ENCODE assay signal across 2 cellular contexts in the genomic region with DNA sequence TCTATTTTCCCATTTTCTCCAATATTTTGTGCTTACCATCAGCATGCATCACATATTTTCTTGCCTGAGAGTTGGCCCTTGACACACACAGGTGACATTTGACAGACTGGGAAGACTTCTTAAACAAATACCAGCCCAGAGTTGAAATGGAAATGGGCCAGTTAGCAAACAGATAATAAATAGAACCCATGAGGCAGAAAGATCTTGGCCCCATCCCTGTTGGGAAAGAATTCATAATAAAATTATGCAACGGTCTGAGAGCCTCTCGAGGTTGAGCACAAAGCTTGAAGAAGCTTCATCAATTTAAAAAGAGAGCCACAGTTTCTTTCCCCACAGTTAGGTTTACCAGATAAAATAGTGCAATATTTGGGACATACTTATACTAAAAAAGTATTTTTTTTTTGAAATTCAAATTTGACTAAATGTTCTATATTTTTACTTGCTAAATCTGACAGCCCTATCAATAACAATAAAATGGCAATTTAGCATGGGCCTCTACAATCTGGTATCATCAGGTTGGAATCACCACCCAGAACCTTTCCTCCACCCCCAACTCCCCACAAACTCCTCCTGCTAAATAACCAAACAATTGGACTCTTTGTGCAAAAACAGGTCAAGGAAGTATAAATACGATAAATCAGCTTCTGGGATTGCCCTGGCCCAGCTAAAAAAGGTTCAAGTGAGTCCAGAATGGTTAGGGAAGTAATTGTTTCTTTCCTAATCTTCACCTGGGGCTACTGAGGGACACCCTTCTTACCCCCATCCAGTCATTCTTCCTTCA.
A peak's percentile ranks its signal among the peaks of the same experiment; 100 is the strongest.
TF ChIP-seq lines count a peak whose summit lies in the region.

No MANE protein-coding gene starts in this region.

TF ChIP-seq in A549, 52 proteins besides CTCF, POLR2A, EP300 and RAD21:
- TF ChIP-seq, protein P1, sequence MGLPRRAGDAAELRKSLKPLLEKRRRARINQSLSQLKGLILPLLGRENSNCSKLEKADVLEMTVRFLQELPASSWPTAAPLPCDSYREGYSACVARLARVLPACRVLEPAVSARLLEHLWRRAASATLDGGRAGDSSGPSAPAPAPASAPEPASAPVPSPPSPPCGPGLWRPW (IDR thresholded peaks at IDR 0.05) = no peak
- TF ChIP-seq, protein P2, sequence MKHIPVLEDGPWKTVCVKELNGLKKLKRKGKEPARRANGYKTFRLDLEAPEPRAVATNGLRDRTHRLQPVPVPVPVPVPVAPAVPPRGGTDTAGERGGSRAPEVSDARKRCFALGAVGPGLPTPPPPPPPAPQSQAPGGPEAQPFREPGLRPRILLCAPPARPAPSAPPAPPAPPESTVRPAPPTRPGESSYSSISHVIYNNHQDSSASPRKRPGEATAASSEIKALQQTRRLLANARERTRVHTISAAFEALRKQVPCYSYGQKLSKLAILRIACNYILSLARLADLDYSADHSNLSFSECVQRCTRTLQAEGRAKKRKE (CRISPR knock-in tag; IDR thresholded peaks at IDR 0.05; ENCODE audit: low read depth) = no peak
- TF ChIP-seq POLR2AphosphoS2 (conservative IDR thresholded peaks at IDR 0.05; ENCODE audit: low read length) (no peak), TP53 (CRISPR knock-in tag; IDR thresholded peaks at IDR 0.05) (no peak), ZC3H11A (IDR thresholded peaks at IDR 0.05) (no peak), BHLHE40 (IDR thresholded peaks at IDR 0.05; ENCODE audit: low read depth, low read length) (no peak), RCOR1 (IDR thresholded peaks at IDR 0.05; ENCODE audit: low read depth, low read length) (no peak)
- TF ChIP-seq, protein P3, sequence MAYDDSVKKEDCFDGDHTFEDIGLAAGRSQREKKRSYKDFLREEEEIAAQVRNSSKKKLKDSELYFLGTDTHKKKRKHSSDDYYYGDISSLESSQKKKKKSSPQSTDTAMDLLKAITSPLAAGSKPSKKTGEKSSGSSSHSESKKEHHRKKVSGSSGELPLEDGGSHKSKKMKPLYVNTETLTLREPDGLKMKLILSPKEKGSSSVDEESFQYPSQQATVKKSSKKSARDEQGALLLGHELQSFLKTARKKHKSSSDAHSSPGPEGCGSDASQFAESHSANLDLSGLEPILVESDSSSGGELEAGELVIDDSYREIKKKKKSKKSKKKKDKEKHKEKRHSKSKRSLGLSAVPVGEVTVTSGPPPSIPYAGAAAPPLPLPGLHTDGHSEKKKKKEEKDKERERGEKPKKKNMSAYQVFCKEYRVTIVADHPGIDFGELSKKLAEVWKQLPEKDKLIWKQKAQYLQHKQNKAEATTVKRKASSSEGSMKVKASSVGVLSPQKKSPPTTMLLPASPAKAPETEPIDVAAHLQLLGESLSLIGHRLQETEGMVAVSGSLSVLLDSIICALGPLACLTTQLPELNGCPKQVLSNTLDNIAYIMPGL (CRISPR knock-in tag; IDR thresholded peaks at IDR 0.05; ENCODE audit: borderline replicate concordance) = no peak
- TF ChIP-seq, protein P4, sequence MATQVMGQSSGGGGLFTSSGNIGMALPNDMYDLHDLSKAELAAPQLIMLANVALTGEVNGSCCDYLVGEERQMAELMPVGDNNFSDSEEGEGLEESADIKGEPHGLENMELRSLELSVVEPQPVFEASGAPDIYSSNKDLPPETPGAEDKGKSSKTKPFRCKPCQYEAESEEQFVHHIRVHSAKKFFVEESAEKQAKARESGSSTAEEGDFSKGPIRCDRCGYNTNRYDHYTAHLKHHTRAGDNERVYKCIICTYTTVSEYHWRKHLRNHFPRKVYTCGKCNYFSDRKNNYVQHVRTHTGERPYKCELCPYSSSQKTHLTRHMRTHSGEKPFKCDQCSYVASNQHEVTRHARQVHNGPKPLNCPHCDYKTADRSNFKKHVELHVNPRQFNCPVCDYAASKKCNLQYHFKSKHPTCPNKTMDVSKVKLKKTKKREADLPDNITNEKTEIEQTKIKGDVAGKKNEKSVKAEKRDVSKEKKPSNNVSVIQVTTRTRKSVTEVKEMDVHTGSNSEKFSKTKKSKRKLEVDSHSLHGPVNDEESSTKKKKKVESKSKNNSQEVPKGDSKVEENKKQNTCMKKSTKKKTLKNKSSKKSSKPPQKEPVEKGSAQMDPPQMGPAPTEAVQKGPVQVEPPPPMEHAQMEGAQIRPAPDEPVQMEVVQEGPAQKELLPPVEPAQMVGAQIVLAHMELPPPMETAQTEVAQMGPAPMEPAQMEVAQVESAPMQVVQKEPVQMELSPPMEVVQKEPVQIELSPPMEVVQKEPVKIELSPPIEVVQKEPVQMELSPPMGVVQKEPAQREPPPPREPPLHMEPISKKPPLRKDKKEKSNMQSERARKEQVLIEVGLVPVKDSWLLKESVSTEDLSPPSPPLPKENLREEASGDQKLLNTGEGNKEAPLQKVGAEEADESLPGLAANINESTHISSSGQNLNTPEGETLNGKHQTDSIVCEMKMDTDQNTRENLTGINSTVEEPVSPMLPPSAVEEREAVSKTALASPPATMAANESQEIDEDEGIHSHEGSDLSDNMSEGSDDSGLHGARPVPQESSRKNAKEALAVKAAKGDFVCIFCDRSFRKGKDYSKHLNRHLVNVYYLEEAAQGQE (IDR thresholded peaks at IDR 0.05) = no peak
- TF ChIP-seq, protein P5, sequence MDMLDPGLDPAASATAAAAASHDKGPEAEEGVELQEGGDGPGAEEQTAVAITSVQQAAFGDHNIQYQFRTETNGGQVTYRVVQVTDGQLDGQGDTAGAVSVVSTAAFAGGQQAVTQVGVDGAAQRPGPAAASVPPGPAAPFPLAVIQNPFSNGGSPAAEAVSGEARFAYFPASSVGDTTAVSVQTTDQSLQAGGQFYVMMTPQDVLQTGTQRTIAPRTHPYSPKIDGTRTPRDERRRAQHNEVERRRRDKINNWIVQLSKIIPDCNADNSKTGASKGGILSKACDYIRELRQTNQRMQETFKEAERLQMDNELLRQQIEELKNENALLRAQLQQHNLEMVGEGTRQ (IDR thresholded peaks at IDR 0.05) = no peak
TF ChIP-seq in A549: peak in this region for 0.

TF ChIP-seq in liver, 16 proteins besides CTCF, POLR2A, EP300 and RAD21:
- TF ChIP-seq GABPA (IDR thresholded peaks at IDR 0.05 in 1 of 2, conservative IDR thresholded peaks at IDR 0.05 in 1 of 2) (no peak), FOXA1 (IDR thresholded peaks at IDR 0.05) (peak; percentile 41), HNF4A (conservative IDR thresholded peaks at IDR 0.05) (peak; percentile 58 to 65), SP1 (IDR thresholded peaks at IDR 0.05) (peak; percentile 42), HNF4G (IDR thresholded peaks at IDR 0.05) (no peak), EGR1 (IDR thresholded peaks at IDR 0.05; ENCODE audit: low read depth in 2 of 2) (peak in 1 of 2 donors; percentile 31), JUND (IDR thresholded peaks at IDR 0.05) (peak in 1 of 2 donors; percentile 48), YY1 (IDR thresholded peaks at IDR 0.05) (peak; percentile 49), RXRA (IDR thresholded peaks at IDR 0.05) (peak; percentile 37 to 73), FOXA2 (IDR thresholded peaks at IDR 0.05) (peak; percentile 31), TAF1 (conservative IDR thresholded peaks at IDR 0.05) (no peak)
- TF ChIP-seq, protein P6, sequence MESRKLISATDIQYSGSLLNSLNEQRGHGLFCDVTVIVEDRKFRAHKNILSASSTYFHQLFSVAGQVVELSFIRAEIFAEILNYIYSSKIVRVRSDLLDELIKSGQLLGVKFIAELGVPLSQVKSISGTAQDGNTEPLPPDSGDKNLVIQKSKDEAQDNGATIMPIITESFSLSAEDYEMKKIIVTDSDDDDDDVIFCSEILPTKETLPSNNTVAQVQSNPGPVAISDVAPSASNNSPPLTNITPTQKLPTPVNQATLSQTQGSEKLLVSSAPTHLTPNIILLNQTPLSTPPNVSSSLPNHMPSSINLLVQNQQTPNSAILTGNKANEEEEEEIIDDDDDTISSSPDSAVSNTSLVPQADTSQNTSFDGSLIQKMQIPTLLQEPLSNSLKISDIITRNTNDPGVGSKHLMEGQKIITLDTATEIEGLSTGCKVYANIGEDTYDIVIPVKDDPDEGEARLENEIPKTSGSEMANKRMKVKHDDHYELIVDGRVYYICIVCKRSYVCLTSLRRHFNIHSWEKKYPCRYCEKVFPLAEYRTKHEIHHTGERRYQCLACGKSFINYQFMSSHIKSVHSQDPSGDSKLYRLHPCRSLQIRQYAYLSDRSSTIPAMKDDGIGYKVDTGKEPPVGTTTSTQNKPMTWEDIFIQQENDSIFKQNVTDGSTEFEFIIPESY (IDR thresholded peaks at IDR 0.05) = peak; percentile 26
- TF ChIP-seq, protein P7, sequence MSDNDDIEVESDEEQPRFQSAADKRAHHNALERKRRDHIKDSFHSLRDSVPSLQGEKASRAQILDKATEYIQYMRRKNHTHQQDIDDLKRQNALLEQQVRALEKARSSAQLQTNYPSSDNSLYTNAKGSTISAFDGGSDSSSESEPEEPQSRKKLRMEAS (IDR thresholded peaks at IDR 0.05) = peak; percentile 23
- TF ChIP-seq, protein P8, sequence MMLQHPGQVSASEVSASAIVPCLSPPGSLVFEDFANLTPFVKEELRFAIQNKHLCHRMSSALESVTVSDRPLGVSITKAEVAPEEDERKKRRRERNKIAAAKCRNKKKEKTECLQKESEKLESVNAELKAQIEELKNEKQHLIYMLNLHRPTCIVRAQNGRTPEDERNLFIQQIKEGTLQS (IDR thresholded peaks at IDR 0.05) = no peak
- TF ChIP-seq, protein P4 (IDR thresholded peaks at IDR 0.05) = no peak
